Comparison of ENCODE assay signal across 10 cellular contexts in the genomic region with DNA sequence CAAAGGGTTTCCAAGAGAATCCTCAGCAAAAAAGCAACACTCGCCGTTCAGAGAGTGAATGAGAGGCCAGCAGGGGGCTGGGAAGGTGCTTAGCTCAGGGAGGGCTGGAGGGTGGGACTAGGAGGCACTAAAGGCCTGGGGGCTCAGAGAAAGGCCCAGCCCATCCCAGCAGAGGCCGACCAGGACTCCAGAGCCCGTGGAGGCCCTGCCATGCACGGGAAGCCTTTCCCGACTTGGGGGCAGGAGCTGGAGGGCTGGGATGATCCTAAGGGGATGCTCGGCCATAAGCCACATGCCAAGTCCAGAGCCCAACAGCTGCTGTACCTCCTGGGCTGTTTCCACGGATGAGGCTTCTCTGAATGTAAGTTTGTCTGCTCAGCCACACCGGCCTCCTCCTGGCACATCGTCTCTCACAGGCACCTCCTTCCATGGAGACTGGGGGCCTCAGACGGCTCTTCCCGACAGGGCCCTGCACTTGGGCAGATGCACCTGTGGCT. TPM values are rescaled to one million over a fixed set of nuclear protein-coding genes. Genes with fewer than 3 reads are reported as not detected.
DNase-seq lines count a peak whose midpoint lies in the region; ATAC-seq and TF ChIP-seq lines count a peak whose summit lies in the region.
"Had no signal": no experiment of that assay in that cellular context is flagged by ENCODE, and none has a peak within 500 bp of the region (broad histone marks: within the 10 kb centered on the region; RNA-seq: fewer than 3 reads in every experiment).

No MANE protein-coding gene starts in this region.

- ATAC-seq in activated CD4-positive, alpha-beta T cell treated with anti-CD3 and anti-CD28 coated beads for 36 hours: no peak
- ATAC-seq in GM19452 (IDR thresholded peaks at IDR 0.05; ENCODE audit: unreplicated experiment): no peak

- no peak overlapping the region for H3K4me3 Mint-ChIP-seq in activated CD4-positive, alpha-beta T cell treated with anti-CD3 and anti-CD28 coated beads for 36 hours
- H3K4me3 Mint-ChIP-seq in activated T-cell treated with anti-CD3 and anti-CD28 coated beads, Interleukin-2, amount 50 U/mL, for 24 hours: no peak overlapping the region

- peak overlapping the region; percentile 91 for H3K27ac ChIP-seq in smooth muscle cell (ENCODE audit: low read depth)

- no peaks in the 10 kb centered on the region for H3K9me3 Mint-ChIP-seq in activated CD4-positive, alpha-beta T cell treated with anti-CD3 and anti-CD28 coated beads for 36 hours (ENCODE audit: low read depth)
- no peaks in the 10 kb centered on the region for H3K9me3 Mint-ChIP-seq in activated T-cell treated with anti-CD3 and anti-CD28 coated beads, Interleukin-2, amount 50 U/mL, for 24 hours

- peak overlapping the region; percentile 61 for H3K27ac Mint-ChIP-seq in activated CD4-positive, alpha-beta T cell treated with anti-CD3 and anti-CD28 coated beads for 36 hours
- peak overlapping the region; percentile 89 for H3K27ac Mint-ChIP-seq in activated T-cell treated with anti-CD3 and anti-CD28 coated beads, Interleukin-2, amount 50 U/mL, for 24 hours

- peaks cover 12% of the 10 kb centered on the region for H3F3A ChIP-seq in smooth muscle cell (ENCODE audit: low read depth)

- CTCF ChIA-PET in activated CD4-positive, alpha-beta T cell treated with anti-CD3 and anti-CD28 coated beads for 36 hours (lab: Charles Lee): interaction anchor here (1.0 to 1.1 kb wide), 2 partner anchors 18 to 114 kb away, joined by 4 to 5 read pairs; no protein-coding TSS in a partner anchor

- H3K4me3 ChIP-seq in smooth muscle cell: no peak overlapping the region
- H3K4me3 ChIP-seq: A549 had no signal

- peaks cover 54% of the 10 kb centered on the region for H4K20me1 ChIP-seq in smooth muscle cell (ENCODE audit: low read depth)

- H3K4me1 ChIP-seq in smooth muscle cell (ENCODE audit: low read depth): peaks cover 29% of the 10 kb centered on the region

- H3K36me3 Mint-ChIP-seq in activated CD4-positive, alpha-beta T cell treated with anti-CD3 and anti-CD28 coated beads for 36 hours (ENCODE audit: low read depth): peaks cover 26% of the 10 kb centered on the region
- H3K36me3 Mint-ChIP-seq in activated T-cell treated with anti-CD3 and anti-CD28 coated beads, Interleukin-2, amount 50 U/mL, for 24 hours (ENCODE audit: low read depth): peaks cover 34% of the 10 kb centered on the region

- POLR2A ChIA-PET in activated CD4-positive, alpha-beta T cell treated with anti-CD3 and anti-CD28 coated beads for 36 hours (lab: Charles Lee): no interaction called here

- H3K27me3 Mint-ChIP-seq in activated CD4-positive, alpha-beta T cell treated with anti-CD3 and anti-CD28 coated beads for 36 hours: no peaks in the 10 kb centered on the region
- H3K27me3 Mint-ChIP-seq in activated T-cell treated with anti-CD3 and anti-CD28 coated beads, Interleukin-2, amount 50 U/mL, for 24 hours: no peaks in the 10 kb centered on the region

- peak; percentile 10 for DNase-seq in activated CD4-positive, alpha-beta T cell treated with anti-CD3 and anti-CD28 coated beads for 36 hours
- no peak for DNase-seq in activated CD4-positive, alpha-beta T cell treated with anti-CD3 and anti-CD28 coated beads for 48 hours
- DNase-seq in activated T-cell treated with anti-CD3 and anti-CD28 coated beads, Interleukin-2, amount 50 U/mL, for 24 hours: peak; percentile 29
- peak; percentile 74 for DNase-seq in islet precursor cell
- no peak for DNase-seq in smooth muscle cell (lab: John Stamatoyannopoulos, UW; ENCODE audit: unreplicated experiment)
- no peak for DNase-seq in HUDEP-2 (lab: John Stamatoyannopoulos, UW; ENCODE audit: unreplicated experiment in 76 of 76)
- no peak for DNase-seq in NCI-H510A treated with DMSO at 0.1 percent for 48 hours (lab: John Stamatoyannopoulos, UW)
- DNase-seq: OCI-M1 had no signal

- no peak for TF ChIP-seq CTCF in smooth muscle cell (IDR thresholded peaks at IDR 0.05; ENCODE audit: borderline replicate concordance, insufficient read depth, poor library complexity, severe bottlenecking)

- H3K79me2 ChIP-seq in smooth muscle cell (ENCODE audit: low read depth): peaks cover 65% of the 10 kb centered on the region

- H3K9ac ChIP-seq in smooth muscle cell (ENCODE audit: low read depth): no peak overlapping the region

- H3K4me2 ChIP-seq in smooth muscle cell: peak overlapping the region; percentile 75
- H3K4me2 ChIP-seq: A549 had no signal

- intact Hi-C loops in activated CD4-positive, alpha-beta T cell treated with anti-CD3 and anti-CD28 coated beads for 36 hours (cut with DNase I, micrococcal nuclease): loop anchor here (5.0 to 10.0 kb wide), 3 partner anchors 34 to 298 kb away; no protein-coding TSS in a partner anchor

- WGBS in smooth muscle cell (ENCODE audit: low lambda C conversion rate): 52% methylated on average over 12 of the region's 12 CpGs

- H3K4me1 Mint-ChIP-seq in activated CD4-positive, alpha-beta T cell treated with anti-CD3 and anti-CD28 coated beads for 36 hours: peaks cover 81% of the 10 kb centered on the region
- H3K4me1 Mint-ChIP-seq in activated T-cell treated with anti-CD3 and anti-CD28 coated beads, Interleukin-2, amount 50 U/mL, for 24 hours (ENCODE audit: low read depth): peaks cover 77% of the 10 kb centered on the region

- no peaks in the 10 kb centered on the region for H3K36me3 ChIP-seq in smooth muscle cell (ENCODE audit: low read depth)

- H2AFZ ChIP-seq in smooth muscle cell (ENCODE audit: low read depth): no peak overlapping the region

- H3K27me3 ChIP-seq in smooth muscle cell (ENCODE audit: low read depth): no peaks in the 10 kb centered on the region

- no peaks in the 10 kb centered on the region for H3K9me3 ChIP-seq in smooth muscle cell (replicated peaks; ENCODE audit: low read depth)
- H3K9me3 ChIP-seq: A549 had no signal

RNA-seq across cellular contexts. Expression of a gene that starts 19.5 kb away (rescaled TPM):
- 10 to 100 TPM; 33.0 to 34.7 TPM for total RNA-seq in activated CD4-positive, alpha-beta T cell treated with anti-CD3 and anti-CD28 coated beads for 36 hours
- 21.3 and 23.4 TPM in 2 replicates for total RNA-seq in smooth muscle cell
- 24.4 and 26.8 TPM in 2 replicates for polyA plus RNA-seq in smooth muscle cell

Comparison
In these comparisons a context has a peak if more than half of its experiments do, and no peak if none do; other contexts are left out.
1. DNase-seq: peak in activated CD4-positive, alpha-beta T cell treated with anti-CD3 and anti-CD28 coated beads for 36 hours (single experiment), activated T-cell treated with anti-CD3 and anti-CD28 coated beads, Interleukin-2, amount 50 U/mL, for 24 hours (single experiment) and islet precursor cell (single experiment); none in activated CD4-positive, alpha-beta T cell treated with anti-CD3 and anti-CD28 coated beads for 48 hours (single experiment), smooth muscle cell (single experiment), HUDEP-2 (0 of 76) and NCI-H510A treated with DMSO at 0.1 percent for 48 hours (single experiment).